ENCODE assay signal across 1 cellular context in genomic region chr7:56051339-56052191, GRCh38.
A peak's percentile ranks its signal among the peaks of the same experiment; 100 is the strongest.
TF ChIP-seq lines count a peak whose summit lies in the region.

Gene CCT6A, plus strand, starts transcription at chr7:56051765. Its CDS starts 84 bp downstream, at chr7:56051849.
Gene PSPH, minus strand, starts transcription at chr7:56051444. Its CDS starts 30,232 bp downstream, at chr7:56021212.

TF ChIP-seq in HepG2, 621 proteins besides CTCF, POLR2A, EP300 and RAD21 (continued from another document and continues in another):
- peak; percentile 70; the same call in 1 of the 2 replicates for TF ChIP-seq IKZF5 (CRISPR knock-in tag; IDR thresholded peaks at IDR 0.05)
- TF ChIP-seq ZNF124 (CRISPR knock-in tag; IDR thresholded peaks at IDR 0.05), result peak; percentile 69; the same call in 1 of the 2 replicates
- TF ChIP-seq ERF (CRISPR knock-in tag; IDR thresholded peaks at IDR 0.05), result peak; percentile 85
- TF ChIP-seq SNRNP70 (IDR thresholded peaks at IDR 0.05; ENCODE audit: low read depth, low read length), result no peak
- TF ChIP-seq FOXP4 (CRISPR knock-in tag; IDR thresholded peaks at IDR 0.05), result peak; percentile 49
- no peak for TF ChIP-seq SRSF9 (IDR thresholded peaks at IDR 0.05; ENCODE audit: borderline replicate concordance, insufficient read depth, low read depth, low read length, poor library complexity, severe bottlenecking)
- TF ChIP-seq EEA1 (CRISPR knock-in tag; IDR thresholded peaks at IDR 0.05; ENCODE audit: borderline replicate concordance), result 0 out of 2 replicates have a peak, but pooled peaks have one; percentile 38
- TF ChIP-seq ZSCAN29 (CRISPR knock-in tag; conservative IDR thresholded peaks at IDR 0.05), result 0 out of 2 replicates have a peak, but pooled peaks have one; percentile 56
- no peak for TF ChIP-seq ELK4 (CRISPR knock-in tag; IDR thresholded peaks at IDR 0.05; ENCODE audit: borderline replicate concordance)
- TF ChIP-seq POLR2G (IDR thresholded peaks at IDR 0.05; ENCODE audit: low read depth, low read length), result peak; percentile 92
- no peak for TF ChIP-seq NPAS2 (CRISPR knock-in tag; IDR thresholded peaks at IDR 0.05; ENCODE audit: borderline replicate concordance)
- no peak for TF ChIP-seq SRSF4 (IDR thresholded peaks at IDR 0.05; ENCODE audit: low read depth, low read length, poor library complexity, severe bottlenecking)
- TF ChIP-seq ZNF232 (CRISPR knock-in tag; IDR thresholded peaks at IDR 0.05; ENCODE audit: borderline replicate concordance), result no peak
- TF ChIP-seq TFE3 (CRISPR knock-in tag; IDR thresholded peaks at IDR 0.05), result peak; percentile 72; the same call in 1 of the 2 replicates
- TF ChIP-seq PRMT3 (CRISPR knock-in tag; IDR thresholded peaks at IDR 0.05; ENCODE audit: borderline replicate concordance, low read depth), result no peak
- peak; percentile 81; the same call in 1 of the 2 replicates for TF ChIP-seq ZFP90 (CRISPR knock-in tag; IDR thresholded peaks at IDR 0.05; ENCODE audit: borderline replicate concordance)
- peak; percentile 68; the same call in 1 of the 2 replicates for TF ChIP-seq ZNF138 (CRISPR knock-in tag; IDR thresholded peaks at IDR 0.05; ENCODE audit: low read depth)
- no peak; the same call in 1 of the 2 replicates for TF ChIP-seq ZSCAN20 (CRISPR knock-in tag; IDR thresholded peaks at IDR 0.05; ENCODE audit: borderline replicate concordance)
- peak; percentile 93 for TF ChIP-seq HNRNPLL (IDR thresholded peaks at IDR 0.05; ENCODE audit: low read depth, low read length, poor library complexity, severe bottlenecking)
- TF ChIP-seq SCMH1 (CRISPR knock-in tag; IDR thresholded peaks at IDR 0.05; ENCODE audit: borderline replicate concordance), result no peak
- TF ChIP-seq YEATS4 (CRISPR knock-in tag; IDR thresholded peaks at IDR 0.05; ENCODE audit: borderline replicate concordance), result peak; percentile 92
- TF ChIP-seq FOXP1 (IDR thresholded peaks at IDR 0.05), result no peak
- no peak for TF ChIP-seq FOXP1 (CRISPR knock-in tag; IDR thresholded peaks at IDR 0.05)
- TF ChIP-seq ZNF557 (CRISPR knock-in tag; IDR thresholded peaks at IDR 0.05), result 0 out of 2 replicates have a peak, but pooled peaks have one; percentile 32
- TF ChIP-seq KMT2A (CRISPR knock-in tag; IDR thresholded peaks at IDR 0.05), result peak; percentile 93
- no peak for TF ChIP-seq ZNF207 (IDR thresholded peaks at IDR 0.05; ENCODE audit: borderline replicate concordance)
- TF ChIP-seq SIN3B (IDR thresholded peaks at IDR 0.05; ENCODE audit: low read length), result peak; percentile 73; the same call in 1 of the 2 replicates
- TF ChIP-seq AHR (CRISPR knock-in tag; IDR thresholded peaks at IDR 0.05), result no peak
- no peak; the same call in 1 of the 2 replicates for TF ChIP-seq HIC2 (CRISPR knock-in tag; IDR thresholded peaks at IDR 0.05; ENCODE audit: low read depth)
- TF ChIP-seq ETV5 (CRISPR knock-in tag; IDR thresholded peaks at IDR 0.05; ENCODE audit: borderline replicate concordance), result peak; percentile 91
- TF ChIP-seq GFI1 (CRISPR knock-in tag; IDR thresholded peaks at IDR 0.05; ENCODE audit: borderline replicate concordance), result peak; percentile 87
- TF ChIP-seq SPEN (CRISPR knock-in tag; IDR thresholded peaks at IDR 0.05; ENCODE audit: low read depth), result peak; percentile 95; the same call in 1 of the 2 replicates
- TF ChIP-seq NFE2L1 (CRISPR knock-in tag; IDR thresholded peaks at IDR 0.05; ENCODE audit: borderline replicate concordance), result peak; percentile 11; the same call in 1 of the 2 replicates
- TF ChIP-seq ZBTB37 (CRISPR knock-in tag; IDR thresholded peaks at IDR 0.05), result no peak
- peak; percentile 37; the same call in 1 of the 2 replicates for TF ChIP-seq ZNF343 (CRISPR knock-in tag; IDR thresholded peaks at IDR 0.05)
- TF ChIP-seq YY1 (IDR thresholded peaks at IDR 0.05; ENCODE audit: insufficient read depth, insufficient replicate concordance, low read depth, low read length), result peak; percentile 89
- TF ChIP-seq ZBTB42 (CRISPR knock-in tag; IDR thresholded peaks at IDR 0.05), result peak; percentile 27; the same call in 1 of the 2 replicates
- TF ChIP-seq ARID2 (CRISPR knock-in tag; IDR thresholded peaks at IDR 0.05; ENCODE audit: borderline replicate concordance), result no peak
- TF ChIP-seq FOXJ3 (CRISPR knock-in tag; IDR thresholded peaks at IDR 0.05; ENCODE audit: borderline replicate concordance), result peak; percentile 4; the same call in 1 of the 2 replicates
- peak in 1 of 2 experiments; percentile 76; a peak in 1 of 4 replicates for TF ChIP-seq ATF4 (CRISPR knock-in tag; IDR thresholded peaks at IDR 0.05)
- no peak for TF ChIP-seq PRDM4 (CRISPR knock-in tag; IDR thresholded peaks at IDR 0.05; ENCODE audit: borderline replicate concordance)
- TF ChIP-seq PAX8 (CRISPR knock-in tag; IDR thresholded peaks at IDR 0.05; ENCODE audit: borderline replicate concordance), result peak; percentile 80; the same call in 1 of the 2 replicates
- TF ChIP-seq TCF7L2 (IDR thresholded peaks at IDR 0.05; ENCODE audit: low read depth, low read length), result no peak
- no peak for TF ChIP-seq SRF (IDR thresholded peaks at IDR 0.05; ENCODE audit: low read depth, low read length)
- TF ChIP-seq MXI1 (IDR thresholded peaks at IDR 0.05; ENCODE audit: borderline replicate concordance, low read depth, low read length), result peak; percentile 87; the same call in 1 of the 3 replicates
- TF ChIP-seq ARNT2 (CRISPR knock-in tag; IDR thresholded peaks at IDR 0.05; ENCODE audit: low read depth), result peak; percentile 49; the same call in 1 of the 2 replicates
- peak; percentile 90 for TF ChIP-seq ASH2L (IDR thresholded peaks at IDR 0.05; ENCODE audit: insufficient read length, low read depth, low read length)
- no peak for TF ChIP-seq HNRNPK (IDR thresholded peaks at IDR 0.05; ENCODE audit: low read depth, low read length, poor library complexity, severe bottlenecking)
- TF ChIP-seq ZNF543 (CRISPR knock-in tag; IDR thresholded peaks at IDR 0.05), result 0 out of 2 replicates have a peak, but pooled peaks have one; percentile 11
- no peak; the same call in 1 of the 2 replicates for TF ChIP-seq ZNF234 (CRISPR knock-in tag; conservative IDR thresholded peaks at IDR 0.05)
- peak; percentile 89 for TF ChIP-seq HOMEZ (CRISPR knock-in tag; IDR thresholded peaks at IDR 0.05; ENCODE audit: low read depth)
- peak; percentile 93 for TF ChIP-seq ZFP36L1 (CRISPR knock-in tag; IDR thresholded peaks at IDR 0.05)
- TF ChIP-seq ESRRA (CRISPR knock-in tag; IDR thresholded peaks at IDR 0.05; ENCODE audit: low read depth), result peak; percentile 77; the same call in 1 of the 2 replicates
- TF ChIP-seq POLR2AphosphoS5 (IDR thresholded peaks at IDR 0.05; ENCODE audit: low read depth, low read length), result peak; percentile 76
- no peak for TF ChIP-seq FOXK2 (IDR thresholded peaks at IDR 0.05)
- TF ChIP-seq ZNF772 (CRISPR knock-in tag; IDR thresholded peaks at IDR 0.05), result peak; percentile 58; the same call in 1 of the 2 replicates
